Comparison of ENCODE assay signal across 9 cellular contexts in the genomic region with DNA sequence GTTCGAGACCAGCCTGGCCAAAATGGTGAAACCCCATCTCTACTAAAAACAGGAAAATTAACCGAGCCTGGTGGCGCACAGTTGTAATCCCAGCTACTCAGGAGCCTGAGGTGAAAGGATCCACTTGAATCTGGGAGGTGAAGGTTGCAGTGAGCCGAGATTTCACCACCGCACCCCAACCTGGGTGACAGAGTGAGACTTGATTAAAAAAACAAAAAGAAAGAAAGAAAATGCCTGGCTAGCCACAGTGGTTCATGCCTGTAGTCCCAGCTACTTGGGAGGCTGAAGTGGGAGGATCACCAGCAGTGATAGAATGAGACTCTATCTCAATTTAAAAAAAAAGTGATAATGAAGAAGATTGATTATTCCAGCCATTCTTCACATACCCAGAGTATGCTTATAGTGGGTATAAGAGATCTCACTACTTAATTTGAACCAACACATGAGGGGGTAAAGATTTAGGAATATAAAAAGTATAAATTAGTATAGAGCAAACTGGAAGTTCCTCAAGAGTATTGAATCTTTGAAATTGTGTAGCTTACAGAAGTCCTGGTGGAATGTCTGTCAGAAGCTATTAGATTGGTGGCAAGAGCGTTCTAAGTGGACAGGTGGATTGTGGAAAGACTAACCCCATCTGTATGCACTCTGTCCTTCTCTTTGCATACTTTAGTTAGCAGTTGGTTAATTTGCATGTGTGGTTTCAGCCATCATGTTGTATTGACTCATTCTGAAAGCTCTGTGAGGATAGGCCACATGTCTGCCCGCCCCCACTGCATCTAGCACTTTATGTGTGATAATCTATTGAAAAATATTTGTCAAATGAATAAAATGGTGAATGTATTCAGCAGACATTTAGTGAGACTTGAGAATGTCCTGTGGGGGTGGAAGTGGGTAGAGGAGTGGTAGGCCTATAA. TPM values are rescaled to one million over a fixed set of nuclear protein-coding genes. Genes with fewer than 3 reads are reported as not detected.
DNase-seq lines count a peak whose midpoint lies in the region; ATAC-seq, FAIRE-seq and TF ChIP-seq lines count a peak whose summit lies in the region.
"Had no signal": no experiment of that assay in that cellular context is flagged by ENCODE, and none has a peak within 500 bp of the region (broad histone marks: within the 10 kb centered on the region; RNA-seq: fewer than 3 reads in every experiment).

No MANE protein-coding gene starts in this region.

- FAIRE-seq in astrocyte (lab: Jason Lieb, UNC), result peak; percentile 81

- POLR2A ChIA-PET in HCT116 (lab: Charles Lee), result no interaction called here

- CTCF ChIA-PET in HCT116 (lab: Charles Lee), result no interaction called here

- RAD21 ChIA-PET in HCT116 (lab: Charles Lee; ENCODE audit: low non-redundant PET in 1 of 2, low total read pairs in 2 of 2, uncharacterized antibody in 2 of 2, unreplicated experiment in 2 of 2), result no interaction called here

- H3K9me3 ChIP-seq in HCT116 (ENCODE audit: control insufficient read depth in 1 of 2, insufficient read depth in 1 of 2, low read depth in 1 of 2, low read length in 2 of 2) (no peaks in the 10 kb centered on the region), astrocyte (ENCODE audit: insufficient read depth, low read depth, low read length) (no peaks in the 10 kb centered on the region), upper lobe of left lung (no peaks in the 10 kb centered on the region)

- ATAC-seq in GM18498 (IDR thresholded peaks at IDR 0.05; ENCODE audit: unreplicated experiment), result peak; percentile 97
- no peak for ATAC-seq in HCT116
- ATAC-seq in upper lobe of left lung (ENCODE audit: low FRiP score in 2 of 2), result no peak

- H3K27ac ChIP-seq in HCT116 (ENCODE audit: low read depth, low read length) (no peak overlapping the region), astrocyte (ENCODE audit: low read depth, low read length) (peak overlapping the region; percentile 52), upper lobe of left lung (no peak overlapping the region)

- no peak for TF ChIP-seq RAD21 in HCT116 (IDR thresholded peaks at IDR 0.05; ENCODE audit: low read depth)

- TF ChIP-seq CTCF in HCT116 (IDR thresholded peaks at IDR 0.05 in 2 of 3, conservative IDR thresholded peaks at IDR 0.05 in 1 of 3; ENCODE audit: borderline replicate concordance in 1 of 3, insufficient read depth in 1 of 3, low read depth in 2 of 3, low read length in 2 of 3) (no peak), NB4 (IDR thresholded peaks at IDR 0.05; ENCODE audit: low read depth, low read length) (no peak), astrocyte (IDR thresholded peaks at IDR 0.05; ENCODE audit: insufficient read depth, low read depth, low read length) (no peak), upper lobe of left lung (IDR thresholded peaks at IDR 0.05) (no peak)

- H3K36me3 ChIP-seq in HCT116 (ENCODE audit: control insufficient read depth in 1 of 2, insufficient read depth in 2 of 2, low read length in 2 of 2), result peaks cover 3 to 16% of the 10 kb centered on the region in 2 experiments
- H3K36me3 ChIP-seq in astrocyte (ENCODE audit: insufficient read depth, low read length), result no peaks in the 10 kb centered on the region
- H3K36me3 ChIP-seq in upper lobe of left lung, result peaks cover 0 to 12% (median 6%) of the 10 kb centered on the region in 4 donors

- H4K20me1 ChIP-seq in HCT116 (ENCODE audit: insufficient read depth) (peaks cover 27% of the 10 kb centered on the region), astrocyte (ENCODE audit: insufficient read depth, low read length) (peaks cover 59% of the 10 kb centered on the region)

- H3K4me1 ChIP-seq in HCT116 (ENCODE audit: control insufficient read depth in 1 of 2, insufficient read depth in 2 of 2, low read length in 2 of 2), result 0 out of 4 replicates have a peak, but pooled peaks cover 0 to 4% of the 10 kb centered on the region in 2 experiments
- H3K4me1 ChIP-seq in astrocyte (ENCODE audit: insufficient read depth, low read length), result peaks cover 21% of the 10 kb centered on the region
- H3K4me1 ChIP-seq in upper lobe of left lung, result peaks cover 6 to 24% (median 15%) of the 10 kb centered on the region in 4 donors

- no peaks in the 10 kb centered on the region for H3K36me3 Mint-ChIP-seq in astrocyte (ENCODE audit: low read depth, unreplicated experiment)

- 87 to 96% methylated on average over 7 of the region's 7 CpGs for WGBS in upper lobe of left lung, 2 donors

- peak overlapping the region; percentile 7 for H3K27ac Mint-ChIP-seq in astrocyte (ENCODE audit: unreplicated experiment)

- no peak overlapping the region for H3K4me2 ChIP-seq in HCT116 (ENCODE audit: low read length)
- peak overlapping the region; percentile 3 for H3K4me2 ChIP-seq in astrocyte (ENCODE audit: low read length)

- H2AFZ ChIP-seq in HCT116 (ENCODE audit: low read depth, low read length, poor library complexity, severe bottlenecking), result no peak overlapping the region
- H2AFZ ChIP-seq in astrocyte (ENCODE audit: low read depth, low read length), result no peak overlapping the region

- no peaks in the 10 kb centered on the region for H3K9me3 Mint-ChIP-seq in astrocyte (ENCODE audit: unreplicated experiment)

- H3K79me2 ChIP-seq in HCT116 (ENCODE audit: insufficient read depth, low read length) (peaks cover 99% of the 10 kb centered on the region), astrocyte (ENCODE audit: insufficient read depth, low read length) (peaks cover 91% of the 10 kb centered on the region)

- no peak overlapping the region for H3K4me3 Mint-ChIP-seq in astrocyte (ENCODE audit: unreplicated experiment)

- TF ChIP-seq EP300 in upper lobe of left lung (IDR thresholded peaks at IDR 0.05), result no peak

- TF ChIP-seq POLR2A in HCT116 (IDR thresholded peaks at IDR 0.05; ENCODE audit: borderline replicate concordance, extremely low read depth, insufficient read depth, insufficient read length), result no peak
- no peak for TF ChIP-seq POLR2A in NB4 (IDR thresholded peaks at IDR 0.05; ENCODE audit: extremely low read depth, insufficient read length)
- no peak for TF ChIP-seq POLR2A in upper lobe of left lung (IDR thresholded peaks at IDR 0.05)

- H3K4me3 ChIP-seq in HCT116 (replicated peaks in 1 of 2; ENCODE audit: low read depth in 1 of 2, low read length in 2 of 2) (no peak overlapping the region), NB4 (ENCODE audit: low read depth, low read length) (no peak overlapping the region), astrocyte (ENCODE audit: insufficient read depth, low read depth, low read length) (no peak overlapping the region), upper lobe of left lung (no peak overlapping the region)

- H3K9me2 ChIP-seq in HCT116 (ENCODE audit: insufficient read depth), result no peaks in the 10 kb centered on the region

- BruUV-seq in HCT116 (replicated peaks; lab: Mats Ljungman, UMichigan), result no TSS peak

- peaks cover 28% of the 10 kb centered on the region for H3K4me1 Mint-ChIP-seq in astrocyte (ENCODE audit: low read depth, unreplicated experiment)

- H3K27me3 Mint-ChIP-seq in astrocyte (ENCODE audit: low read depth, unreplicated experiment), result no peaks in the 10 kb centered on the region

- H3K27me3 ChIP-seq in HCT116 (ENCODE audit: insufficient read depth, low read length) (no peaks in the 10 kb centered on the region), astrocyte (ENCODE audit: insufficient read depth, low read length) (no peaks in the 10 kb centered on the region), upper lobe of left lung (no peaks in the 10 kb centered on the region)

- intact Hi-C loops in HCT116 (cut with micrococcal nuclease), result no loop called here

- DNase-seq in HCT116 (ENCODE audit: low read depth, low spot score) (no peak), NB4 (ENCODE audit: low read depth) (peak; percentile 43), astrocyte (ENCODE audit: low read depth) (peak; percentile 93), NCI-H345 (lab: John Stamatoyannopoulos, UW) (no peak), upper lobe of left lung (no peak), NCI-H1436 (lab: John Stamatoyannopoulos, UW) (no peak)
- DNase-seq in stimulated activated CD4-positive, alpha-beta T cell treated with anti-CD3 and anti-CD28 coated beads, Interleukin-1b, Interleukin-23, amount 100 ng/mL, for 4 hours (ENCODE audit: low read depth in 2 of 2), result peak; percentile 12 to 33
- DNase-seq: left cardiac atrium had no signal

- no peak overlapping the region for H3K9ac ChIP-seq in HCT116 (ENCODE audit: low read length)
- no peak overlapping the region for H3K9ac ChIP-seq in astrocyte (ENCODE audit: low read length)

TF ChIP-seq in HCT116, 20 proteins besides CTCF, POLR2A, EP300 and RAD21:
- TF ChIP-seq POLR2AphosphoS5 (IDR thresholded peaks at IDR 0.05; ENCODE audit: low read depth, low read length), result no peak
- peak; percentile 5; the same call in 1 of the 2 replicates for TF ChIP-seq SIN3A (IDR thresholded peaks at IDR 0.05; ENCODE audit: low read depth)
- no peak for TF ChIP-seq SP1 (IDR thresholded peaks at IDR 0.05; ENCODE audit: low read depth)
- TF ChIP-seq ZNF274 (IDR thresholded peaks at IDR 0.05; ENCODE audit: low read depth, low read length), result no peak

RNA-seq across cellular contexts. Expression of a gene that starts 25.0 kb away (rescaled TPM):
- total RNA-seq in HCT116 (2021; ENCODE audit: unreplicated experiment), result 20.5 TPM
- polyA plus RNA-seq in HCT116 (2012), result 7.1 and 10.0 TPM in 2 replicates
- total RNA-seq in astrocyte, result 15.0 and 15.4 TPM in 2 replicates
- 10 to 100 TPM in 4 of 6 donors, 1 to 10 TPM in 2; 8.9 to 22.3 (median 11.0) TPM for total RNA-seq in upper lobe of left lung

Comparison
In these comparisons a context has a peak if more than half of its experiments do, and no peak if none do; other contexts are left out.
1. DNase-seq: peak in NB4 (single experiment), astrocyte (single experiment) and stimulated activated CD4-positive, alpha-beta T cell treated with anti-CD3 and anti-CD28 coated beads, Interleukin-1b, Interleukin-23, amount 100 ng/mL, for 4 hours (2 of 2); none in HCT116 (single experiment), NCI-H345 (single experiment), upper lobe of left lung (0 of 2) and NCI-H1436 (single experiment).